8 cellular contexts compared by ENCODE assay signal in the genomic region with DNA sequence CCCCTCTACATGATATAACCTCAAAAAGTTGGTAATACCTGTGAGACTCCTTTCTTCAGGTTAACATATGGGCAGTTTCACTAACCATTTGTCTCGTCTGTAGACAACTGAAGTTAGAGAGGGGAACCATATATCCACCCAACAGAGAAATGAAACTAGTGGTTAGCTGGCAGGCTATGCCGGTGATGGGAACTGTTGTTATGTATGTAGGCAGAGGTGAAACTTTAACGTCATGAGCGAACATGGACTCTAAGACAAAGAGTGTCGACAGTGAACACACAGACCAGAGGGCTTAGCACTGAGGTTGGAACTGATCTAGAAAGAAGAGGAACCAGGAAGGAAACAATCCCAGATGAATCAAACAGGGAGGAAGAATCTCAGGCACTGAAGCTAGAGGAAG.
DNase-seq lines count a peak whose midpoint lies in the region; ATAC-seq and TF ChIP-seq lines count a peak whose summit lies in the region.

No MANE protein-coding gene starts in this region.

- TF ChIP-seq CTCF in OCI-LY3 (IDR thresholded peaks at IDR 0.05; ENCODE audit: low read depth, low read length), result no peak

- peaks cover 100% of the 10 kb centered on the region for H3K79me2 ChIP-seq in OCI-LY3 (ENCODE audit: low read length)

- H4K20me1 ChIP-seq in OCI-LY3 (ENCODE audit: insufficient read depth, low read length), result peaks cover 77% of the 10 kb centered on the region

- peak; percentile 83 for ATAC-seq in HG02840 (IDR thresholded peaks at IDR 0.05; ENCODE audit: low FRiP score, unreplicated experiment)

- H3K4me1 ChIP-seq in OCI-LY3 (ENCODE audit: low read length), result peaks cover 79% of the 10 kb centered on the region

- H3K9me3 ChIP-seq in OCI-LY3 (ENCODE audit: insufficient read depth, low read length), result no peaks in the 10 kb centered on the region

- H3K36me3 ChIP-seq in OCI-LY3 (replicated peaks; ENCODE audit: low read depth, low read length), result peaks cover 86% of the 10 kb centered on the region

- H3K4me3 ChIP-seq in OCI-LY3 (ENCODE audit: low read length), result peak overlapping the region; percentile 67

- H3K27ac ChIP-seq in OCI-LY3 (ENCODE audit: low read length), result peak overlapping the region; percentile 98

- H3K9ac ChIP-seq in OCI-LY3 (ENCODE audit: low read length), result peak overlapping the region; percentile 64

- H3K27me3 ChIP-seq in OCI-LY3 (ENCODE audit: low read depth, low read length), result no peaks in the 10 kb centered on the region

- H3K4me2 ChIP-seq in OCI-LY3 (ENCODE audit: low read length), result peak overlapping the region; percentile 89

- DNase-seq in activated effector memory CD4-positive, alpha-beta T cell treated with anti-CD3 and anti-CD28 coated beads, Interleukin-2, amount 50 U/mL, for 16 hours, result peak; percentile 72
- DNase-seq in activated effector memory CD4-positive, alpha-beta T cell treated with Interleukin-2 at 50 U/mL for 16 hours, result no peak
- DNase-seq in stimulated activated CD4-positive, alpha-beta T cell treated with anti-CD3 and anti-CD28 coated beads, TNF-alpha, amount 100 ng/mL, for 24 hours (ENCODE audit: low read depth in 3 of 3), result peak in 2 of 3 experiments; percentile 22 to 26
- DNase-seq in T1000 (lab: John Stamatoyannopoulos, UW), result no peak
- no peak for DNase-seq in HT-29 (ENCODE audit: low spot score)
- no peak for DNase-seq in 8988T

- no peak overlapping the region for H2AFZ ChIP-seq in OCI-LY3 (ENCODE audit: low read depth, low read length)

Comparison
In these comparisons a context has a peak if more than half of its experiments do, and no peak if none do; other contexts are left out.
1. DNase-seq: peak in activated effector memory CD4-positive, alpha-beta T cell treated with anti-CD3 and anti-CD28 coated beads, Interleukin-2, amount 50 U/mL, for 16 hours (single experiment) and stimulated activated CD4-positive, alpha-beta T cell treated with anti-CD3 and anti-CD28 coated beads, TNF-alpha, amount 100 ng/mL, for 24 hours (2 of 3); none in activated effector memory CD4-positive, alpha-beta T cell treated with Interleukin-2 at 50 U/mL for 16 hours (single experiment), T1000 (single experiment), HT-29 (single experiment) and 8988T (single experiment).